Comparison of ENCODE assay signal across 16 cellular contexts in the genomic region with DNA sequence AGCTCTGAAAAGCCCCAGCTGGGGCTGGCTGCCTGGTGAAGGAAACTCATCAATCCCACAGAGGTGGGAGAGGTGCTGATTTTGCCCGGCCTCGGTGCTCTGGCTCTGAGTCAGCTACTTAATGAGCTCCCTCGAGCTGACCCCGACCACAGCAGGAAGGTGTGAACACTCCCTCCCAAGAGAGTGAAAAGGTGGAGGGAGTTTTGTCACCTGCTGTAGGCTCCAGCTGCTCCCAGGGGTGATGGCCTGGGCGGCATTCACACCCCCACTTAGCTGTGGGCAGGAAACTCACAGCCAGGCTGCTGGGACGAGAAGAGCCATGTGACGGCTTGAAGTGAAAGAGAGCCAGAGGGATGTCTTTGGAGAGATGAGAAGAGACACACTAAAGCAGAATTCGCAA.
DNase-seq lines count a peak whose midpoint lies in the region; ATAC-seq, FAIRE-seq and TF ChIP-seq lines count a peak whose summit lies in the region.
"Had no signal": no experiment of that assay in that cellular context is flagged by ENCODE, and none has a peak within 500 bp of the region (broad histone marks: within the 10 kb centered on the region; RNA-seq: fewer than 3 reads in every experiment).

No MANE protein-coding gene starts in this region.

- H4K20me1 ChIP-seq in HepG2 (ENCODE audit: insufficient read depth, low read length), result no peaks in the 10 kb centered on the region

- no peak for TF ChIP-seq POLR2A in HepG2 (IDR thresholded peaks at IDR 0.05; ENCODE audit: insufficient read depth in 1 of 2, low read depth in 2 of 2, low read length in 2 of 2)
- TF ChIP-seq POLR2A in right lobe of liver (IDR thresholded peaks at IDR 0.05), result no peak

- H3K4me1 Mint-ChIP-seq in central memory CD8-positive, alpha-beta T cell, result peaks cover 5% of the 10 kb centered on the region
- H3K4me1 Mint-ChIP-seq in CD4-positive, alpha-beta memory T cell, result no peaks in the 10 kb centered on the region

- H3K4me3 ChIP-seq in HepG2 (replicated peaks in 1 of 3; ENCODE audit: insufficient read depth in 1 of 3, low read depth in 2 of 3, low read length in 3 of 3) (no peak overlapping the region), right lobe of liver (no peak overlapping the region), MG63 (no peak overlapping the region)
- no peak overlapping the region for H3K4me3 ChIP-seq in CD4-positive, alpha-beta memory T cell (ENCODE audit: low read length in 2 of 2)
- H3K4me3 ChIP-seq: left lung had no signal

- CTCF ChIA-PET in HepG2 (lab: Yijun Ruan, JAX; ENCODE audit: low intra/inter-chr PET ratio, low total read pairs), result no interaction called here
- CTCF ChIA-PET in CD4-positive, alpha-beta memory T cell (lab: Charles Lee; ENCODE audit: partially characterized antibody), result no interaction called here

- WGBS in HepG2 (ENCODE audit: low lambda C conversion rate), result 10% methylated on average over 8 of the region's 8 CpGs
- WGBS in right lobe of liver (ENCODE audit: insufficient coverage, low coverage, low lambda C conversion rate, missing lambda C conversion rate), result 21% methylated on average over 8 of the region's 8 CpGs

- no peaks in the 10 kb centered on the region for H3K79me2 ChIP-seq in HepG2 (ENCODE audit: insufficient read depth, low read length)

- POLR2A ChIA-PET in HepG2 (lab: Yijun Ruan, JAX), result no interaction called here
- POLR2A ChIA-PET in CD4-positive, alpha-beta memory T cell (lab: Charles Lee; ENCODE audit: partially characterized antibody), result no interaction called here

- no peaks in the 10 kb centered on the region for H3K9me3 ChIP-seq in HepG2 (ENCODE audit: low read length)
- H3K9me3 ChIP-seq in right lobe of liver, result no peaks in the 10 kb centered on the region
- H3K9me3 ChIP-seq in MG63, result no peaks in the 10 kb centered on the region
- H3K9me3 ChIP-seq in CD4-positive, alpha-beta memory T cell (ENCODE audit: control insufficient read depth in 1 of 2, low read length in 2 of 2), result no peaks in the 10 kb centered on the region

- H3K27ac ChIP-seq in HepG2 (ENCODE audit: extremely low read length, insufficient read depth, low read length), result no peak overlapping the region
- no peak overlapping the region for H3K27ac ChIP-seq in right lobe of liver
- H3K27ac ChIP-seq in CD4-positive, alpha-beta memory T cell (ENCODE audit: low read depth, low read length), result no peak overlapping the region
- H3K27ac ChIP-seq: left lung had no signal

- no peaks in the 10 kb centered on the region for H3K36me3 ChIP-seq in HepG2 (replicated peaks in 1 of 2; ENCODE audit: control insufficient read depth in 1 of 2, insufficient read depth in 2 of 2, low read length in 2 of 2)
- no peaks in the 10 kb centered on the region for H3K36me3 ChIP-seq in right lobe of liver
- H3K36me3 ChIP-seq in MG63, result no peaks in the 10 kb centered on the region
- H3K36me3 ChIP-seq in CD4-positive, alpha-beta memory T cell (ENCODE audit: insufficient read depth, low read length), result no peaks in the 10 kb centered on the region
- H3K36me3 ChIP-seq: left lung had no signal

- DNase-seq in HepG2 (ENCODE audit: low spot score) (no peak), right lobe of liver (no peak), GDM1 (lab: John Stamatoyannopoulos, UW) (no peak), MG63 (no peak)
- no peak for DNase-seq in central memory CD8-positive, alpha-beta T cell (ENCODE audit: low spot score in 2 of 2)
- DNase-seq in CD4-positive, alpha-beta memory T cell, result no peak
- DNase-seq: activated T-cell treated with anti-CD3 and anti-CD28 coated beads, Interleukin-2, amount 50 U/mL, for 4 hours; KBM-7; left lung; stimulated activated naive CD4-positive, alpha-beta T cell treated with Interleukin-2 at 50 U/mL for 16 hours had no signal

- H3K9me3 Mint-ChIP-seq in central memory CD8-positive, alpha-beta T cell, result peaks cover 5% of the 10 kb centered on the region
- peaks cover 0 to 16% (median 3%) of the 10 kb centered on the region in 8 donors for H3K9me3 Mint-ChIP-seq in CD4-positive, alpha-beta memory T cell

- H3K9ac ChIP-seq in HepG2 (ENCODE audit: insufficient read depth, low read depth, low read length), result no peak overlapping the region

- no peaks in the 10 kb centered on the region; a peak in 2 of 5 replicates for H3K27me3 ChIP-seq in HepG2 (ENCODE audit: control insufficient read depth in 1 of 2, insufficient read depth in 2 of 2, low read length in 2 of 2)
- no peaks in the 10 kb centered on the region for H3K27me3 ChIP-seq in right lobe of liver
- no peaks in the 10 kb centered on the region for H3K27me3 ChIP-seq in MG63
- H3K27me3 ChIP-seq in CD4-positive, alpha-beta memory T cell (ENCODE audit: insufficient read depth, low read length), result no peaks in the 10 kb centered on the region
- H3K27me3 ChIP-seq: left lung had no signal

- no peak overlapping the region for H3K27ac Mint-ChIP-seq in central memory CD8-positive, alpha-beta T cell (ENCODE audit: low read depth)
- H3K27ac Mint-ChIP-seq in CD4-positive, alpha-beta memory T cell, result no peak overlapping the region
- H3K27ac Mint-ChIP-seq: progenitor cell of endocrine pancreas, type B pancreatic cell had no signal

- intact Hi-C loops in HepG2 (cut with micrococcal nuclease; ENCODE audit: unreplicated experiment), result no loop called here
- intact Hi-C loops in right lobe of liver (cut with DNase I), result no loop called here
- intact Hi-C loops in CD4-positive, alpha-beta memory T cell (cut with micrococcal nuclease), result no loop called here

- peak overlapping the region; percentile 42 for H3K4me3 Mint-ChIP-seq in central memory CD8-positive, alpha-beta T cell
- no peak overlapping the region for H3K4me3 Mint-ChIP-seq in CD4-positive, alpha-beta memory T cell
- H3K4me3 Mint-ChIP-seq: activated T-cell treated with anti-CD3 and anti-CD28 coated beads, Interleukin-2, amount 50 U/mL, for 4 hours; type B pancreatic cell had no signal

- no peaks in the 10 kb centered on the region for H3K36me3 Mint-ChIP-seq in central memory CD8-positive, alpha-beta T cell (ENCODE audit: insufficient read depth)
- peaks cover 0 to 4% of the 10 kb centered on the region in 2 donors for H3K36me3 Mint-ChIP-seq in CD4-positive, alpha-beta memory T cell
- H3K36me3 Mint-ChIP-seq: type B pancreatic cell had no signal

- H3K27me3 Mint-ChIP-seq in central memory CD8-positive, alpha-beta T cell, result no peaks in the 10 kb centered on the region
- H3K27me3 Mint-ChIP-seq in CD4-positive, alpha-beta memory T cell, result no peaks in the 10 kb centered on the region

- TF ChIP-seq EP300 in HepG2 (IDR thresholded peaks at IDR 0.05; ENCODE audit: low read depth in 2 of 2, low read length in 2 of 2) (no peak), HepG2 (CRISPR knock-in tag; IDR thresholded peaks at IDR 0.05; ENCODE audit: borderline replicate concordance) (no peak)

- peak overlapping the region; percentile 18; the same call in 1 of the 2 replicates for H3K4me2 ChIP-seq in HepG2 (ENCODE audit: low read depth, low read length)

- TF ChIP-seq CTCF in HepG2 (CRISPR knock-in tag; IDR thresholded peaks at IDR 0.05) (no peak), right lobe of liver (IDR thresholded peaks at IDR 0.05) (no peak)

- FAIRE-seq in HepG2 (lab: Jason Lieb, UNC), result no peak

- in situ Hi-C loops in HepG2 (cut with HindIII; ENCODE audit: extremely low pct_ligation_motif_present, low pct_unique_long_range_greater_than_20kb), result no loop called here

- no TSS peak for BruUV-seq in HepG2 (replicated peaks; lab: Mats Ljungman, UMichigan)

- H2AFZ ChIP-seq in HepG2 (ENCODE audit: low read length), result no peak overlapping the region

- no peaks in the 10 kb centered on the region for H3K4me1 ChIP-seq in HepG2 (ENCODE audit: insufficient read depth, low read length)
- no peaks in the 10 kb centered on the region for H3K4me1 ChIP-seq in right lobe of liver
- no peaks in the 10 kb centered on the region for H3K4me1 ChIP-seq in CD4-positive, alpha-beta memory T cell (ENCODE audit: insufficient read depth, low read length)
- H3K4me1 ChIP-seq: left lung had no signal

- TF ChIP-seq RAD21 in HepG2 (CRISPR knock-in tag; IDR thresholded peaks at IDR 0.05), result no peak

- ATAC-seq in HepG2 (no peak), right lobe of liver (no peak), HG02884 (IDR thresholded peaks at IDR 0.05; ENCODE audit: unreplicated experiment) (peak; percentile 70), GM19035 (IDR thresholded peaks at IDR 0.05; ENCODE audit: unreplicated experiment) (no peak)
- peak; percentile 24 for ATAC-seq in central memory CD8-positive, alpha-beta T cell (replicated peaks; ENCODE audit: extremely low read depth, poor library complexity, severe bottlenecking)
- ATAC-seq: HCT116, left lung, SK-N-SH treated with all-trans-retinoic acid at 6 μM for 48 hours had no signal

TF ChIP-seq in HepG2, 621 proteins besides CTCF, POLR2A, EP300 and RAD21 (continues in another document):
- no peak for TF ChIP-seq CENPX (CRISPR knock-in tag; IDR thresholded peaks at IDR 0.05)
- no peak for TF ChIP-seq CBX5 (CRISPR knock-in tag; IDR thresholded peaks at IDR 0.05; ENCODE audit: borderline replicate concordance)

Comparison
In these comparisons a context has a peak if more than half of its experiments do, and no peak if none do; other contexts are left out.
1. ATAC-seq: peak in HG02884 (single experiment) and central memory CD8-positive, alpha-beta T cell (single experiment); none in HepG2 (single experiment), right lobe of liver (0 of 4) and GM19035 (single experiment).